In genomic region chr13:112648101-112648500, GRCh38 we compare ENCODE assay signal across 27 cellular contexts.
"Had no signal": no experiment of that assay in that cellular context is flagged by ENCODE, and none has a peak within 500 bp of the region (broad histone marks: within the 10 kb centered on the region; RNA-seq: fewer than 3 reads in every experiment).

No MANE protein-coding gene starts in this region.

- H3K27me3 Mint-ChIP-seq: activated CD4-positive, alpha-beta T cell treated with anti-CD3 and anti-CD28 coated beads for 36 hours; activated T-cell treated with anti-CD3 and anti-CD28 coated beads, Interleukin-2, amount 50 U/mL, for 24 hours; activated T-helper 17 cell treated with anti-CD3 and anti-CD28 coated beads, Interleukin-2, amount 50 U/mL, for 72 hours had no signal

- ATAC-seq: activated CD4-positive, alpha-beta T cell treated with anti-CD3 and anti-CD28 coated beads for 36 hours; activated naive CD4-positive, alpha-beta T cell treated with anti-CD3 and anti-CD28 coated beads, Interleukin-2, amount 50 U/mL, for 72 hours; activated T-helper 17 cell treated with anti-CD3 and anti-CD28 coated beads, Interleukin-2, amount 50 U/mL, for 72 hours; effector memory CD8-positive, alpha-beta T cell; gastrocnemius medialis; left cardiac atrium; natural killer cell; pancreas; right lobe of liver had no signal

- H3K27ac Mint-ChIP-seq: activated B cell treated with CpG ODN at 0.5 μM for 24 hours; activated CD4-positive, alpha-beta T cell treated with anti-CD3 and anti-CD28 coated beads for 36 hours; activated naive CD4-positive, alpha-beta T cell treated with anti-CD3 and anti-CD28 coated beads, Interleukin-2, amount 50 U/mL, for 72 hours; activated T-cell treated with anti-CD3 and anti-CD28 coated beads, Interleukin-2, amount 50 U/mL, for 24 hours; activated T-helper 17 cell treated with anti-CD3 and anti-CD28 coated beads, Interleukin-2, amount 50 U/mL, for 72 hours; effector memory CD8-positive, alpha-beta T cell; memory B cell; natural killer cell had no signal

- H3K27me3 ChIP-seq: brain microvascular endothelial cell, esophagus squamous epithelium, gastrocnemius medialis, pancreas, right lobe of liver, thyroid gland had no signal

- H3K4me1 ChIP-seq: gastrocnemius medialis had no signal

- DNase-seq: activated B cell treated with CpG ODN at 0.5 μM for 24 hours; activated CD4-positive, alpha-beta T cell treated with anti-CD3 and anti-CD28 coated beads for 36 hours; activated CD4-positive, alpha-beta T cell treated with anti-CD3 and anti-CD28 coated beads, Interleukin-2, amount 50 U/mL, for 4 hours; activated CD8-positive, alpha-beta memory T cell treated with anti-CD3 and anti-CD28 coated beads for 24 hours; activated CD8-positive, alpha-beta memory T cell treated with anti-CD3 and anti-CD28 coated beads, Interleukin-2, amount 50 U/mL, for 4 hours; activated T-cell treated with anti-CD3 and anti-CD28 coated beads, Interleukin-2, amount 50 U/mL, for 24 hours; aorta; brain microvascular endothelial cell; central memory CD4-positive, alpha-beta T cell; effector memory CD8-positive, alpha-beta T cell; esophagus squamous epithelium; gastrocnemius medialis; hippocampal formation; left cardiac atrium; natural killer cell; pancreas; small intestine; stimulated activated CD4-positive, alpha-beta T cell treated with anti-CD3 and anti-CD28 coated beads, Interleukin-2, amount 100 ng/mL, for 48 hours; stimulated activated CD8-positive, alpha-beta memory T cell treated with anti-CD3 and anti-CD28 coated beads, Interleukin-4, amount 100 ng/mL, for 48 hours; stimulated activated naive CD4-positive, alpha-beta T cell treated with Interleukin-2 at 50 U/mL for 16 hours; substantia nigra; T-helper 9 cell; thyroid gland had no signal

- H3K4me1 Mint-ChIP-seq: activated B cell treated with CpG ODN at 0.5 μM for 24 hours; activated T-helper 17 cell treated with anti-CD3 and anti-CD28 coated beads, Interleukin-2, amount 50 U/mL, for 72 hours; natural killer cell had no signal

- H3K36me3 Mint-ChIP-seq: activated naive CD4-positive, alpha-beta T cell treated with anti-CD3 and anti-CD28 coated beads, Interleukin-2, amount 50 U/mL, for 72 hours; natural killer cell had no signal

- H3K27ac ChIP-seq: brain microvascular endothelial cell, esophagus squamous epithelium, gastrocnemius medialis, pancreas, right lobe of liver, thyroid gland had no signal

- H3K9me3 Mint-ChIP-seq: activated B cell treated with CpG ODN at 0.5 μM for 24 hours; activated naive CD4-positive, alpha-beta T cell treated with anti-CD3 and anti-CD28 coated beads, Interleukin-2, amount 50 U/mL, for 72 hours; activated T-cell treated with anti-CD3 and anti-CD28 coated beads, Interleukin-2, amount 50 U/mL, for 24 hours; activated T-helper 17 cell treated with anti-CD3 and anti-CD28 coated beads, Interleukin-2, amount 50 U/mL, for 72 hours; effector memory CD8-positive, alpha-beta T cell; memory B cell; natural killer cell had no signal

- H3K36me3 ChIP-seq: brain microvascular endothelial cell, esophagus squamous epithelium, gastrocnemius medialis, pancreas, right lobe of liver, thyroid gland had no signal

- H3K9me3 ChIP-seq: esophagus squamous epithelium, gastrocnemius medialis, pancreas, right lobe of liver, thyroid gland had no signal

- H3K4me3 ChIP-seq: esophagus squamous epithelium, gastrocnemius medialis, pancreas, right lobe of liver, thyroid gland had no signal

- H3K4me3 Mint-ChIP-seq: activated B cell treated with CpG ODN at 0.5 μM for 24 hours; activated CD4-positive, alpha-beta T cell treated with anti-CD3 and anti-CD28 coated beads for 36 hours; activated T-cell treated with anti-CD3 and anti-CD28 coated beads, Interleukin-2, amount 50 U/mL, for 24 hours; activated T-helper 17 cell treated with anti-CD3 and anti-CD28 coated beads, Interleukin-2, amount 50 U/mL, for 72 hours; effector memory CD8-positive, alpha-beta T cell; memory B cell; natural killer cell had no signal
